Comparison of ENCODE assay signal across 9 cellular contexts in genomic region chr18:44759925-44760342, GRCh38.
DNase-seq lines count a peak whose midpoint lies in the region; ATAC-seq and TF ChIP-seq lines count a peak whose summit lies in the region.
"Had no signal": no experiment of that assay in that cellular context is flagged by ENCODE, and none has a peak within 500 bp of the region (broad histone marks: within the 10 kb centered on the region; RNA-seq: fewer than 3 reads in every experiment).

No MANE protein-coding gene starts in this region.

- no peak overlapping the region for H3K56ac ChIP-seq in H9 (ENCODE audit: insufficient read length, low read depth, low read length)

- DNase-seq in GM12865 (ENCODE audit: low read depth) (peak; percentile 80), germinal center (ENCODE audit: low spot score) (peak; percentile 26), H9 (no peak), foreskin keratinocyte (no peak), SK-N-DZ (ENCODE audit: low spot score) (no peak)
- no peak for DNase-seq in effector CD8-positive, alpha-beta T cell (lab: John Stamatoyannopoulos, UW)

- H3K14ac ChIP-seq in H9 (ENCODE audit: insufficient read depth, low read length): no peak overlapping the region

- WGBS in H9 (ENCODE audit: extremely low coverage, insufficient read length, low lambda C conversion rate): no CpG with 5 or more reads among the region's 1 CpG

- no peak overlapping the region for H3K23ac ChIP-seq in H9 (ENCODE audit: insufficient read length, low read depth, low read length)

- TF ChIP-seq CTCF in GM12865 (IDR thresholded peaks at IDR 0.05; ENCODE audit: insufficient read depth, low read depth, low read length, missing control alignments) (no peak), H9 (conservative IDR thresholded peaks at IDR 0.05) (no peak), foreskin keratinocyte (conservative IDR thresholded peaks at IDR 0.05) (no peak)

- no peak overlapping the region for H4K5ac ChIP-seq in H9 (ENCODE audit: insufficient read length, low read depth, low read length)

- H3K4me1 Mint-ChIP-seq in H9: peaks cover 6% of the 10 kb centered on the region in 2 experiments

- H2BK120ac ChIP-seq in H9 (ENCODE audit: low read depth, low read length, poor library complexity, severe bottlenecking): no peak overlapping the region

- H2AK5ac ChIP-seq in H9 (ENCODE audit: insufficient read length, low read length): no peak overlapping the region

- no peak overlapping the region for H2BK20ac ChIP-seq in H9 (ENCODE audit: low read depth, low read length, poor library complexity, severe bottlenecking)

- H3K4me3 ChIP-seq in GM12865 (ENCODE audit: low read depth, low read length): no peak overlapping the region

- no peak overlapping the region for H3K9ac ChIP-seq in H9 (ENCODE audit: extremely low read depth, insufficient read length, low read length)

- no peak overlapping the region for H4K8ac ChIP-seq in H9 (replicated peaks; ENCODE audit: insufficient read length, low read depth, low read length)

- no peak overlapping the region for H2AFZ ChIP-seq in H9 (ENCODE audit: low read length)

- H3K9me3 ChIP-seq in H9 (ENCODE audit: control insufficient read depth, low read depth, low read length): no peaks in the 10 kb centered on the region

- no peak overlapping the region for H3K4ac ChIP-seq in H9 (ENCODE audit: low read depth, low read length)

- H3K9me3 Mint-ChIP-seq in H9: no peaks in the 10 kb centered on the region
- H3K9me3 Mint-ChIP-seq: neural crest cell had no signal

- no peak overlapping the region for H3K18ac ChIP-seq in H9 (ENCODE audit: insufficient read length, low read depth, low read length)

- no peak overlapping the region for H2BK15ac ChIP-seq in H9 (ENCODE audit: low read depth, low read length)

- peaks cover 6% of the 10 kb centered on the region; the same call in 1 of the 2 replicates for H3K4me1 ChIP-seq in H9 (ENCODE audit: insufficient read depth, low read length)
- no peaks in the 10 kb centered on the region for H3K4me1 ChIP-seq in foreskin keratinocyte

- H3K79me1 ChIP-seq in H9 (ENCODE audit: insufficient read depth, low read depth, low read length, poor library complexity, severe bottlenecking): no peaks in the 10 kb centered on the region

- H3K79me2 ChIP-seq in H9 (ENCODE audit: insufficient read depth, low read length): no peaks in the 10 kb centered on the region

- H3K4me3 Mint-ChIP-seq in H9: no peak overlapping the region
- H3K4me3 Mint-ChIP-seq: neural crest cell had no signal

- H2BK12ac ChIP-seq in H9 (ENCODE audit: insufficient read length, low read depth, low read length): no peak overlapping the region

- H3T11ph ChIP-seq in H9 (ENCODE audit: low read length): no peak overlapping the region

- no peaks in the 10 kb centered on the region for H3K23me2 ChIP-seq in H9 (ENCODE audit: insufficient read length, low read depth, low read length, poor library complexity, severe bottlenecking)

- no peak overlapping the region for H4K91ac ChIP-seq in H9 (ENCODE audit: insufficient read length, low read depth, low read length)

- H3K27me3 Mint-ChIP-seq in H9 (ENCODE audit: low read depth): no peaks in the 10 kb centered on the region

- H3K4me2 ChIP-seq in H9 (ENCODE audit: insufficient read depth, insufficient read length, low read length): no peak overlapping the region

- no peaks in the 10 kb centered on the region for H4K20me1 ChIP-seq in H9 (ENCODE audit: control insufficient read depth, insufficient read depth, insufficient read length)

- no peaks in the 10 kb centered on the region for H3K36me3 Mint-ChIP-seq in H9 (ENCODE audit: insufficient read depth in 1 of 3, low read depth in 3 of 3)

- H3K27me3 ChIP-seq in H9 (ENCODE audit: insufficient read depth, low read length) (no peaks in the 10 kb centered on the region), foreskin keratinocyte (no peaks in the 10 kb centered on the region)

- H3K27ac Mint-ChIP-seq in H9: no peak overlapping the region

- ATAC-seq in GM21390 (IDR thresholded peaks at IDR 0.05; ENCODE audit: unreplicated experiment) (peak; percentile 59), HG03520 (IDR thresholded peaks at IDR 0.05; ENCODE audit: unreplicated experiment) (peak; percentile 52), foreskin keratinocyte (no peak)

- no peak overlapping the region for H2BK5ac ChIP-seq in H9 (ENCODE audit: insufficient read length, low read length)

- H3K27ac ChIP-seq in H9 (ENCODE audit: insufficient read length, low read depth, low read length) (no peak overlapping the region), foreskin keratinocyte (no peak overlapping the region)

Comparison
In these comparisons a context has a peak if more than half of its experiments do, and no peak if none do; other contexts are left out.
1. DNase-seq: peak in GM12865 (single experiment) and germinal center (single experiment); none in H9 (single experiment), foreskin keratinocyte (0 of 2), SK-N-DZ (single experiment) and effector CD8-positive, alpha-beta T cell (single experiment).